In the genomic region with DNA sequence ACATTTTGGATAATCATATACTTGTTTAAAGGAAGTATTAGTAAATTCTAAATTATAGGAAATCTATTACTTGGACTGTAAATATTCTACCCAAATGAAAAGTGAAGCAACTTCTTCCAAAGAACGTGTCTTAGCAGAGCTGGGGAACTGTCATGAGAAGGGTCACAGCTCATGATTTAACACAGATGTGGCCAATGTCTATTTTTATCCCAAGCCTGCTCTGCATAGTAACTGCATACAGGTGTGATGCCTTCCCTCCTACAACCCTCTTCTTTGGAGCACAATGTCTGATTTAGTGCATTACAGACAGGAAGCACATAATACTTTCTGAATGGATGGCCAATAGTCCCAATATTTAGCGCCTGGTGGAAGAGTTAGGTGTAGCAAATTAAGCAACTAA, we compare ENCODE assay signal across 23 cellular contexts.
"Had no signal": no experiment of that assay in that cellular context is flagged by ENCODE, and none has a peak within 500 bp of the region (broad histone marks: within the 10 kb centered on the region; RNA-seq: fewer than 3 reads in every experiment).

No MANE protein-coding gene starts in this region.

- H3K4me1 ChIP-seq: foreskin keratinocyte, pancreas, vagina had no signal

- ATAC-seq: activated CD8-positive, alpha-beta memory T cell treated with anti-CD3 and anti-CD28 coated beads, Interleukin-2, amount 10 ng/mL, durations not matched to agents 7 days and 5 days; activated T-helper 17 cell treated with anti-CD3 and anti-CD28 coated beads, Interleukin-2, amount 50 U/mL, for 72 hours; foreskin keratinocyte; naive thymus-derived CD8-positive, alpha-beta T cell; pancreas; sciatic nerve; stimulated activated effector memory CD8-positive, alpha-beta T cell treated with anti-CD3 and anti-CD28 coated beads, Interleukin-12 subunit alpha, Interleukin-12 subunit beta, amount 100 ng/mL, for 72 hours had no signal

- H3K36me3 ChIP-seq: pancreas, stomach, vagina had no signal

- H3K4me2 ChIP-seq: smooth muscle cell had no signal

- H3K9me3 ChIP-seq: pancreas, stomach, vagina had no signal

- DNase-seq: activated CD4-positive, alpha-beta memory T cell treated with anti-CD3 and anti-CD28 coated beads, Interleukin-2, amount 10 ng/mL, durations not matched to agents 7 days and 5 days; activated CD4-positive, alpha-beta T cell treated with anti-CD3 and anti-CD28 coated beads for 48 hours; activated CD4-positive, CD25-positive, alpha-beta regulatory T cell; activated CD8-positive, alpha-beta memory T cell treated with anti-CD3 and anti-CD28 coated beads, Interleukin-2, amount 10 ng/mL, durations not matched to agents 7 days and 5 days; activated naive CD4-positive, alpha-beta T cell; activated naive CD8-positive, alpha-beta T cell treated with anti-CD3 and anti-CD28 coated beads for 36 hours; amniotic stem cell; dorsolateral prefrontal cortex; glutamatergic neuron; kidney; naive thymus-derived CD8-positive, alpha-beta T cell; pancreas; stimulated activated CD4-positive, alpha-beta T cell treated with anti-CD3 and anti-CD28 coated beads, Interleukin-4, amount 100 ng/mL, for 24 hours; stomach; T1000 had no signal

- H3K27ac ChIP-seq: epithelial cell of prostate, foreskin keratinocyte, pancreas, stomach, vagina had no signal

- H3K4me3 ChIP-seq: dorsolateral prefrontal cortex, pancreas, smooth muscle cell, stomach, vagina had no signal

- H3K27ac Mint-ChIP-seq: activated CD4-positive, alpha-beta memory T cell treated with anti-CD3 and anti-CD28 coated beads, Interleukin-2, amount 10 ng/mL, durations not matched to agents 7 days and 5 days; activated CD8-positive, alpha-beta memory T cell treated with anti-CD3 and anti-CD28 coated beads, Interleukin-2, amount 10 ng/mL, durations not matched to agents 7 days and 5 days; activated naive CD8-positive, alpha-beta T cell treated with anti-CD3 and anti-CD28 coated beads for 36 hours; activated T-helper 17 cell treated with anti-CD3 and anti-CD28 coated beads, Interleukin-2, amount 50 U/mL, for 72 hours; memory B cell; stimulated activated effector memory CD8-positive, alpha-beta T cell treated with anti-CD3 and anti-CD28 coated beads, Interleukin-12 subunit alpha, Interleukin-12 subunit beta, amount 100 ng/mL, for 72 hours had no signal

- H3K27me3 ChIP-seq: dorsolateral prefrontal cortex, foreskin keratinocyte, pancreas, stomach, vagina had no signal

- H3K4me3 Mint-ChIP-seq: activated CD4-positive, alpha-beta memory T cell treated with anti-CD3 and anti-CD28 coated beads, Interleukin-2, amount 10 ng/mL, durations not matched to agents 7 days and 5 days; activated CD8-positive, alpha-beta memory T cell treated with anti-CD3 and anti-CD28 coated beads, Interleukin-2, amount 10 ng/mL, durations not matched to agents 7 days and 5 days; activated naive CD8-positive, alpha-beta T cell treated with anti-CD3 and anti-CD28 coated beads for 36 hours; activated T-helper 17 cell treated with anti-CD3 and anti-CD28 coated beads, Interleukin-2, amount 50 U/mL, for 72 hours; memory B cell; naive thymus-derived CD8-positive, alpha-beta T cell; stimulated activated effector memory CD8-positive, alpha-beta T cell treated with anti-CD3 and anti-CD28 coated beads, Interleukin-12 subunit alpha, Interleukin-12 subunit beta, amount 100 ng/mL, for 72 hours had no signal

- H3K27me3 Mint-ChIP-seq: activated CD4-positive, alpha-beta memory T cell treated with anti-CD3 and anti-CD28 coated beads, Interleukin-2, amount 10 ng/mL, durations not matched to agents 7 days and 5 days; activated CD8-positive, alpha-beta memory T cell treated with anti-CD3 and anti-CD28 coated beads, Interleukin-2, amount 10 ng/mL, durations not matched to agents 7 days and 5 days; activated naive CD8-positive, alpha-beta T cell treated with anti-CD3 and anti-CD28 coated beads for 36 hours; activated T-helper 17 cell treated with anti-CD3 and anti-CD28 coated beads, Interleukin-2, amount 50 U/mL, for 72 hours; memory B cell; naive thymus-derived CD8-positive, alpha-beta T cell had no signal

- H3K36me3 Mint-ChIP-seq: stimulated activated effector memory CD8-positive, alpha-beta T cell treated with anti-CD3 and anti-CD28 coated beads, Interleukin-12 subunit alpha, Interleukin-12 subunit beta, amount 100 ng/mL, for 72 hours had no signal

- H3K4me1 Mint-ChIP-seq: activated CD4-positive, alpha-beta memory T cell treated with anti-CD3 and anti-CD28 coated beads, Interleukin-2, amount 10 ng/mL, durations not matched to agents 7 days and 5 days; activated CD8-positive, alpha-beta memory T cell treated with anti-CD3 and anti-CD28 coated beads, Interleukin-2, amount 10 ng/mL, durations not matched to agents 7 days and 5 days; activated T-helper 17 cell treated with anti-CD3 and anti-CD28 coated beads, Interleukin-2, amount 50 U/mL, for 72 hours; memory B cell; stimulated activated effector memory CD8-positive, alpha-beta T cell treated with anti-CD3 and anti-CD28 coated beads, Interleukin-12 subunit alpha, Interleukin-12 subunit beta, amount 100 ng/mL, for 72 hours had no signal
